Comparison of ENCODE assay signal across 1 cellular context in the genomic region with DNA sequence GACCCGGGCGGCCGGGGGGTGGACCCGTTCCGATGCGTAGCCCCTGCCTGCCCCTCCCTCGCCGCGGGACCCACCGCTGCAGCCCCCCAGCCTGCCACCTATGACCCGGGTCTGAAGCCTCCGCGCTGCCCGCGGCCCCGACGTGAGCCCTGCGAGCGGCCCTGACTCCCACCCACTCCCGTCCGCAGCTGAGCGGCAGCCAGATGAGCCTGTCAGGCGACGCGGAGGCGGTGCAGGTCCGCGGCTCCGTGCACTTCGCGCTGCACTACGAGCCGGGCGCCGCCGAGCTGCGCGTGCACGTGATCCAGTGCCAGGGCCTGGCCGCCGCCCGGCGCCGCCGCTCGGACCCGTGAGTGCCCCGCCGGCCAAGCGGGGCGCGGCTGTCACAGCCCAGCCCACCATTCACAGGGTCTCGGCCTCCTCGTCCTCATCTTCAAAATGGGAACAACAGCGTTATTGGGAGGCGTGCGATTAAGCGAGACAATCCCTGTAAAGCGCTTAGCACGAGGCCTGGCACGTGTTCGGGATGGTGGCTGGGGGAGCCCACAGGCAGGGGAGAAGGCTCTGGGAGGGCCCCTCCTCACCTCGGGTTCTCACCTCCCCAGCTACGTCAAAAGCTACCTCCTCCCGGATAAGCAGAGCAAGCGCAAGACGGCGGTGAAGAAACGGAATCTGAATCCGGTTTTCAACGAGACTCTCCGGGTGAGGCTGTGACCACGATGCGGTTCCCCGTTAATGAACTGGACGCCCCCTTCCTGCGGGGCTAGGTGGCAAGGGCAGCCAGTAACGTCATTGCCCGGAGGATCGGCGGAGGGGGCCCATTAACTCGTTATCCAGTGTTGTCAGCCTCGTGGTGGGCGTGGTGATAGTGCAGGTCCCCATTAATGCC.
TF ChIP-seq lines count a peak whose summit lies in the region.

No MANE protein-coding gene starts in this region.

TF ChIP-seq in HepG2, 621 proteins besides CTCF, POLR2A, EP300 and RAD21:
- TF ChIP-seq AHR (CRISPR knock-in tag; IDR thresholded peaks at IDR 0.05): no peak
- TF ChIP-seq ZNF562 (CRISPR knock-in tag; IDR thresholded peaks at IDR 0.05; ENCODE audit: borderline replicate concordance): no peak
- no peak for TF ChIP-seq PITX1 (CRISPR knock-in tag; IDR thresholded peaks at IDR 0.05)
- no peak for TF ChIP-seq ZNF224 (CRISPR knock-in tag; IDR thresholded peaks at IDR 0.05)
- TF ChIP-seq, protein P1, sequence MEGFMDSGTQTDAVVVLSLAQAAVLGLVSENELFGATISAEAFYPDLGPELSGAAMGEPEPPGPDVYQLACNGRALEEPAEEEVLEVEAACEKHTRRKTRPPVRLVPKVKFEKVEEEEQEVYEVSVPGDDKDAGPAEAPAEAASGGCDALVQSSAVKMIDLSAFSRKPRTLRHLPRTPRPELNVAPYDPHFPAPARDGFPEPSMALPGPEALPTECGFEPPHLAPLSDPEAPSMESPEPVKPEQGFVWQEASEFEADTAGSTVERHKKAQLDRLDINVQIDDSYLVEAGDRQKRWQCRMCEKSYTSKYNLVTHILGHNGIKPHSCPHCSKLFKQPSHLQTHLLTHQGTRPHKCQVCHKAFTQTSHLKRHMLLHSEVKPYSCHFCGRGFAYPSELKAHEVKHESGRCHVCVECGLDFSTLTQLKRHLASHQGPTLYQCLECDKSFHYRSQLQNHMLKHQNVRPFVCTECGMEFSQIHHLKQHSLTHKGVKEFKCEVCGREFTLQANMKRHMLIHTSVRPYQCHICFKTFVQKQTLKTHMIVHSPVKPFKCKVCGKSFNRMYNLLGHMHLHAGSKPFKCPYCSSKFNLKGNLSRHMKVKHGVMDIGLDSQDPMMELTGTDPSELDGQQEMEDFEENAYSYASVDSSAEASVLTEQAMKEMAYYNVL (CRISPR knock-in tag; IDR thresholded peaks at IDR 0.05; ENCODE audit: borderline replicate concordance): no peak
- TF ChIP-seq JUND (CRISPR knock-in tag; IDR thresholded peaks at IDR 0.05): no peak
- TF ChIP-seq, protein P2, sequence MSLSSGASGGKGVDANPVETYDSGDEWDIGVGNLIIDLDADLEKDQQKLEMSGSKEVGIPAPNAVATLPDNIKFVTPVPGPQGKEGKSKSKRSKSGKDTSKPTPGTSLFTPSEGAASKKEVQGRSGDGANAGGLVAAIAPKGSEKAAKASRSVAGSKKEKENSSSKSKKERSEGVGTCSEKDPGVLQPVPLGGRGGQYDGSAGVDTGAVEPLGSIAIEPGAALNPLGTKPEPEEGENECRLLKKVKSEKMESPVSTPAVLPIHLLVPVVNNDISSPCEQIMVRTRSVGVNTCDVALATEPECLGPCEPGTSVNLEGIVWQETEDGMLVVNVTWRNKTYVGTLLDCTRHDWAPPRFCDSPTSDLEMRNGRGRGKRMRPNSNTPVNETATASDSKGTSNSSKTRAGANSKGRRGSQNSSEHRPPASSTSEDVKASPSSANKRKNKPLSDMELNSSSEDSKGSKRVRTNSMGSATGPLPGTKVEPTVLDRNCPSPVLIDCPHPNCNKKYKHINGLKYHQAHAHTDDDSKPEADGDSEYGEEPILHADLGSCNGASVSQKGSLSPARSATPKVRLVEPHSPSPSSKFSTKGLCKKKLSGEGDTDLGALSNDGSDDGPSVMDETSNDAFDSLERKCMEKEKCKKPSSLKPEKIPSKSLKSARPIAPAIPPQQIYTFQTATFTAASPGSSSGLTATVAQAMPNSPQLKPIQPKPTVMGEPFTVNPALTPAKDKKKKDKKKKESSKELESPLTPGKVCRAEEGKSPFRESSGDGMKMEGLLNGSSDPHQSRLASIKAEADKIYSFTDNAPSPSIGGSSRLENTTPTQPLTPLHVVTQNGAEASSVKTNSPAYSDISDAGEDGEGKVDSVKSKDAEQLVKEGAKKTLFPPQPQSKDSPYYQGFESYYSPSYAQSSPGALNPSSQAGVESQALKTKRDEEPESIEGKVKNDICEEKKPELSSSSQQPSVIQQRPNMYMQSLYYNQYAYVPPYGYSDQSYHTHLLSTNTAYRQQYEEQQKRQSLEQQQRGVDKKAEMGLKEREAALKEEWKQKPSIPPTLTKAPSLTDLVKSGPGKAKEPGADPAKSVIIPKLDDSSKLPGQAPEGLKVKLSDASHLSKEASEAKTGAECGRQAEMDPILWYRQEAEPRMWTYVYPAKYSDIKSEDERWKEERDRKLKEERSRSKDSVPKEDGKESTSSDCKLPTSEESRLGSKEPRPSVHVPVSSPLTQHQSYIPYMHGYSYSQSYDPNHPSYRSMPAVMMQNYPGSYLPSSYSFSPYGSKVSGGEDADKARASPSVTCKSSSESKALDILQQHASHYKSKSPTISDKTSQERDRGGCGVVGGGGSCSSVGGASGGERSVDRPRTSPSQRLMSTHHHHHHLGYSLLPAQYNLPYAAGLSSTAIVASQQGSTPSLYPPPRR (CRISPR knock-in tag; IDR thresholded peaks at IDR 0.05; ENCODE audit: borderline replicate concordance): no peak
- no peak for TF ChIP-seq ZNF781 (CRISPR knock-in tag; IDR thresholded peaks at IDR 0.05; ENCODE audit: borderline replicate concordance, not compliant biosample characterization)
- no peak for TF ChIP-seq ZNF510 (CRISPR knock-in tag; IDR thresholded peaks at IDR 0.05; ENCODE audit: low read depth)
- TF ChIP-seq, protein P3, sequence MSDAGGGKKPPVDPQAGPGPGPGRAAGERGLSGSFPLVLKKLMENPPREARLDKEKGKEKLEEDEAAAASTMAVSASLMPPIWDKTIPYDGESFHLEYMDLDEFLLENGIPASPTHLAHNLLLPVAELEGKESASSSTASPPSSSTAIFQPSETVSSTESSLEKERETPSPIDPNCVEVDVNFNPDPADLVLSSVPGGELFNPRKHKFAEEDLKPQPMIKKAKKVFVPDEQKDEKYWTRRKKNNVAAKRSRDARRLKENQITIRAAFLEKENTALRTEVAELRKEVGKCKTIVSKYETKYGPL (CRISPR knock-in tag; IDR thresholded peaks at IDR 0.05): no peak
- TF ChIP-seq, protein P4, sequence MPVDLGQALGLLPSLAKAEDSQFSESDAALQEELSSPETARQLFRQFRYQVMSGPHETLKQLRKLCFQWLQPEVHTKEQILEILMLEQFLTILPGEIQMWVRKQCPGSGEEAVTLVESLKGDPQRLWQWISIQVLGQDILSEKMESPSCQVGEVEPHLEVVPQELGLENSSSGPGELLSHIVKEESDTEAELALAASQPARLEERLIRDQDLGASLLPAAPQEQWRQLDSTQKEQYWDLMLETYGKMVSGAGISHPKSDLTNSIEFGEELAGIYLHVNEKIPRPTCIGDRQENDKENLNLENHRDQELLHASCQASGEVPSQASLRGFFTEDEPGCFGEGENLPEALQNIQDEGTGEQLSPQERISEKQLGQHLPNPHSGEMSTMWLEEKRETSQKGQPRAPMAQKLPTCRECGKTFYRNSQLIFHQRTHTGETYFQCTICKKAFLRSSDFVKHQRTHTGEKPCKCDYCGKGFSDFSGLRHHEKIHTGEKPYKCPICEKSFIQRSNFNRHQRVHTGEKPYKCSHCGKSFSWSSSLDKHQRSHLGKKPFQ (CRISPR knock-in tag; IDR thresholded peaks at IDR 0.05; ENCODE audit: insufficient replicate concordance): no peak
- TF ChIP-seq, protein P5, sequence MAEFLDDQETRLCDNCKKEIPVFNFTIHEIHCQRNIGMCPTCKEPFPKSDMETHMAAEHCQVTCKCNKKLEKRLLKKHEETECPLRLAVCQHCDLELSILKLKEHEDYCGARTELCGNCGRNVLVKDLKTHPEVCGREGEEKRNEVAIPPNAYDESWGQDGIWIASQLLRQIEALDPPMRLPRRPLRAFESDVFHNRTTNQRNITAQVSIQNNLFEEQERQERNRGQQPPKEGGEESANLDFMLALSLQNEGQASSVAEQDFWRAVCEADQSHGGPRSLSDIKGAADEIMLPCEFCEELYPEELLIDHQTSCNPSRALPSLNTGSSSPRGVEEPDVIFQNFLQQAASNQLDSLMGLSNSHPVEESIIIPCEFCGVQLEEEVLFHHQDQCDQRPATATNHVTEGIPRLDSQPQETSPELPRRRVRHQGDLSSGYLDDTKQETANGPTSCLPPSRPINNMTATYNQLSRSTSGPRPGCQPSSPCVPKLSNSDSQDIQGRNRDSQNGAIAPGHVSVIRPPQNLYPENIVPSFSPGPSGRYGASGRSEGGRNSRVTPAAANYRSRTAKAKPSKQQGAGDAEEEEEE (CRISPR knock-in tag; IDR thresholded peaks at IDR 0.05; ENCODE audit: borderline replicate concordance): no peak
- TF ChIP-seq, protein P6, sequence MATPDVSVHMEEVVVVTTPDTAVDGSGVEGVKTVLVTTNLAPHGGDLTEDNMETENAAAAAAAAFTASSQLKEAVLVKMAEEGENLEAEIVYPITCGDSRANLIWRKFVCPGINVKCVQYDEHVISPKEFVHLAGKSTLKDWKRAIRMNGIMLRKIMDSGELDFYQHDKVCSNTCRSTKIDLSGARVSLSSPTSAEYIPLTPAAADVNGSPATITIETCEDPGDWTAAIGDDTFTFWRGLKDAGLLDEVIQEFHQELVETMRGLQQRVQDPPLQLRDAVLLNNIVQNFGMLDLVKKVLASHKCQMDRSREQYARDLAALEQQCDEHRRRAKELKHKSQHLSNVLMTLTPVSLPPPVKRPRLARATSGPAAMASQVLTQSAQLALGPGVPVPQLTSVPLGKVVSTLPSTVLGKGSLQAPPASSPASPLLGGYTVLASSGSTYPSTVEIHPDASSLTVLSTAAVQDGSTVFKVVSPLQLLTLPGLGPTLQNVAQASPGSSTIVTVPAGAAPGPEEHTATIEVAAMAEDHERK (CRISPR knock-in tag; IDR thresholded peaks at IDR 0.05; ENCODE audit: low read depth): no peak
- no peak for TF ChIP-seq ZNF432 (CRISPR knock-in tag; IDR thresholded peaks at IDR 0.05; ENCODE audit: borderline replicate concordance)
- TF ChIP-seq ZNF563 (CRISPR knock-in tag; IDR thresholded peaks at IDR 0.05): no peak
- no peak for TF ChIP-seq ZNF205 (CRISPR knock-in tag; IDR thresholded peaks at IDR 0.05)
TF ChIP-seq in HepG2: peak in this region for 0.
